Comparison of ENCODE assay signal across 1 cellular context in the genomic region with DNA sequence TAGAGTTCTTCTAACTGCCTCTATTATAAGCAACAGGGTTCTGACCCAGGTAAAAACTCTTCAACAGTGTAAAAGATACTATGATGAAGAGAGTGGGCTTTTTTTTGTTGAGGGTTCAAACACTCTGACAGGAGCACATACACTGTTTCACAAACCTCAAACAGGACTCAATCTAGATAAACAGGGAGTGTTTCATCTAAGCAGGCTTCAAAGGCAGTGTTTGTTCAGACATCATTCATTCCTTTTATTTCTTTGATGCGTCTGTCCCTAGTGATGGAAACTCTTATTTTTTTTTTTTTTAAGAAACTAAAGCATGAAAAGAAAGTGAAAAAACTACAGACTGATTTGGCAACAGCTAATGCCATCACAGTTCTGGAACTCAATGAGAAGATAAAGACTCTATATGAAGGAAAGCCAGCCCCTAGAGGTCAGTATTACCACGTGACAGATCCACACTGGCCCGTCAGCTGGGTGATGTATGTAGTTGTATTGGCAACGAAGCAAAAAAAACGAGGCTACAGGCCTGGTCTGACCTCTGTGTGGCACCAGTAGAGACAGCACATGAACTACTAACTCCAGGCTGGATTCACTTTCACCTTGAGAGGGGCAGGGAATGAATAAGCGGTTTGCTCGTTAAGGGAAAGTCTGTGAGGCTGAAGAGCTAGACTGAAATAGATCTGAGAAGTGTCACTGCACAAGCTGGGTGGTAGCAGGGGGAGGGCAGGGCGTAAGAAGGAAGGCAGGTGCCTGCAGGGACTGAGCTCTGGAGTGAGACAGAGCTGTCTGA.
A peak's percentile ranks its signal among the peaks of the same experiment; 100 is the strongest.
TF ChIP-seq lines count a peak whose summit lies in the region.

No MANE protein-coding gene starts in this region.

TF ChIP-seq in K562, 482 proteins besides CTCF, POLR2A, EP300 and RAD21 (continued from another document):
- TF ChIP-seq, protein P1, sequence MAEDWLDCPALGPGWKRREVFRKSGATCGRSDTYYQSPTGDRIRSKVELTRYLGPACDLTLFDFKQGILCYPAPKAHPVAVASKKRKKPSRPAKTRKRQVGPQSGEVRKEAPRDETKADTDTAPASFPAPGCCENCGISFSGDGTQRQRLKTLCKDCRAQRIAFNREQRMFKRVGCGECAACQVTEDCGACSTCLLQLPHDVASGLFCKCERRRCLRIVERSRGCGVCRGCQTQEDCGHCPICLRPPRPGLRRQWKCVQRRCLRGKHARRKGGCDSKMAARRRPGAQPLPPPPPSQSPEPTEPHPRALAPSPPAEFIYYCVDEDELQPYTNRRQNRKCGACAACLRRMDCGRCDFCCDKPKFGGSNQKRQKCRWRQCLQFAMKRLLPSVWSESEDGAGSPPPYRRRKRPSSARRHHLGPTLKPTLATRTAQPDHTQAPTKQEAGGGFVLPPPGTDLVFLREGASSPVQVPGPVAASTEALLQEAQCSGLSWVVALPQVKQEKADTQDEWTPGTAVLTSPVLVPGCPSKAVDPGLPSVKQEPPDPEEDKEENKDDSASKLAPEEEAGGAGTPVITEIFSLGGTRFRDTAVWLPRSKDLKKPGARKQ (CRISPR knock-in tag; IDR thresholded peaks at IDR 0.05): no peak
- TF ChIP-seq E4F1 (CRISPR knock-in tag; IDR thresholded peaks at IDR 0.05; ENCODE audit: borderline replicate concordance): no peak
- TF ChIP-seq, protein P2, sequence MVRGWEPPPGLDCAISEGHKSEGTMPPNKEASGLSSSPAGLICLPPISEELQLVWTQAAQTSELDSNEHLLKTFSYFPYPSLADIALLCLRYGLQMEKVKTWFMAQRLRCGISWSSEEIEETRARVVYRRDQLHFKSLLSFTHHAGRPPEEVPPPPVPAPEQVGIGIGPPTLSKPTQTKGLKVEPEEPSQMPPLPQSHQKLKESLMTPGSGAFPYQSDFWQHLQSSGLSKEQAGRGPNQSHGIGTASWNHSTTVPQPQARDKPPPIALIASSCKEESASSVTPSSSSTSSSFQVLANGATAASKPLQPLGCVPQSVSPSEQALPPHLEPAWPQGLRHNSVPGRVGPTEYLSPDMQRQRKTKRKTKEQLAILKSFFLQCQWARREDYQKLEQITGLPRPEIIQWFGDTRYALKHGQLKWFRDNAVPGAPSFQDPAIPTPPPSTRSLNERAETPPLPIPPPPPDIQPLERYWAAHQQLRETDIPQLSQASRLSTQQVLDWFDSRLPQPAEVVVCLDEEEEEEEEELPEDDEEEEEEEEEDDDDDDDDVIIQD (CRISPR knock-in tag; IDR thresholded peaks at IDR 0.05): no peak
- TF ChIP-seq FOXK2 (conservative IDR thresholded peaks at IDR 0.05 in 1 of 2, IDR thresholded peaks at IDR 0.05 in 1 of 2; ENCODE audit: low read depth in 2 of 2): no peak
- peak; percentile 68; the same call in 1 of the 2 replicates for TF ChIP-seq TOE1 (IDR thresholded peaks at IDR 0.05; ENCODE audit: borderline replicate concordance)
- TF ChIP-seq TOE1 (CRISPR knock-in tag; IDR thresholded peaks at IDR 0.05; ENCODE audit: borderline replicate concordance, low read depth): no peak
- TF ChIP-seq, protein P3, sequence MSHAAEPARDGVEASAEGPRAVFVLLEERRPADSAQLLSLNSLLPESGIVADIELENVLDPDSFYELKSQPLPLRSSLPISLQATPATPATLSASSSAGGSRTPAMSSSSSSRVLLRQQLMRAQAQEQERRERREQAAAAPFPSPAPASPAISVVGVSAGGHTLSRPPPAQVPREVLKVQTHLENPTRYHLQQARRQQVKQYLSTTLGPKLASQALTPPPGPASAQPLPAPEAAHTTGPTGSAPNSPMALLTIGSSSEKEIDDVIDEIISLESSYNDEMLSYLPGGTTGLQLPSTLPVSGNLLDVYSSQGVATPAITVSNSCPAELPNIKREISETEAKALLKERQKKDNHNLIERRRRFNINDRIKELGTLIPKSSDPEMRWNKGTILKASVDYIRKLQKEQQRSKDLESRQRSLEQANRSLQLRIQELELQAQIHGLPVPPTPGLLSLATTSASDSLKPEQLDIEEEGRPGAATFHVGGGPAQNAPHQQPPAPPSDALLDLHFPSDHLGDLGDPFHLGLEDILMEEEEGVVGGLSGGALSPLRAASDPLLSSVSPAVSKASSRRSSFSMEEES (CRISPR knock-in tag; IDR thresholded peaks at IDR 0.05): peak; percentile 88
- TF ChIP-seq IFI16 (CRISPR knock-in tag; IDR thresholded peaks at IDR 0.05): no peak
- 0 out of 2 replicates have a peak, but pooled peaks have one; percentile 26 for TF ChIP-seq SMC3 (conservative IDR thresholded peaks at IDR 0.05; ENCODE audit: insufficient read depth, low read depth, low read length)
- TF ChIP-seq RAD51 (IDR thresholded peaks at IDR 0.05; ENCODE audit: borderline replicate concordance, low read depth): peak; percentile 67; the same call in 1 of the 2 replicates
- TF ChIP-seq ZNF143 (CRISPR knock-in tag; IDR thresholded peaks at IDR 0.05): no peak
- TF ChIP-seq, protein P4, sequence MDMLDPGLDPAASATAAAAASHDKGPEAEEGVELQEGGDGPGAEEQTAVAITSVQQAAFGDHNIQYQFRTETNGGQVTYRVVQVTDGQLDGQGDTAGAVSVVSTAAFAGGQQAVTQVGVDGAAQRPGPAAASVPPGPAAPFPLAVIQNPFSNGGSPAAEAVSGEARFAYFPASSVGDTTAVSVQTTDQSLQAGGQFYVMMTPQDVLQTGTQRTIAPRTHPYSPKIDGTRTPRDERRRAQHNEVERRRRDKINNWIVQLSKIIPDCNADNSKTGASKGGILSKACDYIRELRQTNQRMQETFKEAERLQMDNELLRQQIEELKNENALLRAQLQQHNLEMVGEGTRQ (CRISPR knock-in tag; IDR thresholded peaks at IDR 0.05): peak; percentile 7; the same call in 1 of the 2 replicates
- TF ChIP-seq, protein P5, sequence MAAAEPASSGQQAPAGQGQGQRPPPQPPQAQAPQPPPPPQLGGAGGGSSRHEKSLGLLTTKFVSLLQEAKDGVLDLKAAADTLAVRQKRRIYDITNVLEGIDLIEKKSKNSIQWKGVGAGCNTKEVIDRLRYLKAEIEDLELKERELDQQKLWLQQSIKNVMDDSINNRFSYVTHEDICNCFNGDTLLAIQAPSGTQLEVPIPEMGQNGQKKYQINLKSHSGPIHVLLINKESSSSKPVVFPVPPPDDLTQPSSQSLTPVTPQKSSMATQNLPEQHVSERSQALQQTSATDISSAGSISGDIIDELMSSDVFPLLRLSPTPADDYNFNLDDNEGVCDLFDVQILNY (CRISPR knock-in tag; IDR thresholded peaks at IDR 0.05): no peak
- TF ChIP-seq LCOR (CRISPR knock-in tag; IDR thresholded peaks at IDR 0.05): no peak
- no peak for TF ChIP-seq GTF2B (IDR thresholded peaks at IDR 0.05; ENCODE audit: extremely low read depth, insufficient read length)
- peak; percentile 28 for TF ChIP-seq CBFA2T2 (conservative IDR thresholded peaks at IDR 0.05)
- no peak for TF ChIP-seq ESRRB (CRISPR knock-in tag; IDR thresholded peaks at IDR 0.05; ENCODE audit: borderline replicate concordance)
- no peak for TF ChIP-seq PRMT5 (CRISPR knock-in tag; IDR thresholded peaks at IDR 0.05)
- no peak for TF ChIP-seq CTBP1 (IDR thresholded peaks at IDR 0.05; ENCODE audit: borderline replicate concordance)
- TF ChIP-seq ELF1 (tag; IDR thresholded peaks at IDR 0.05): no peak
- TF ChIP-seq GTF2E2 (tag; IDR thresholded peaks at IDR 0.05): no peak
- no peak for TF ChIP-seq TBL1XR1 (IDR thresholded peaks at IDR 0.05; ENCODE audit: low read length in 2 of 2)
- no peak for TF ChIP-seq ZNF146 (CRISPR knock-in tag; IDR thresholded peaks at IDR 0.05; ENCODE audit: unreplicated experiment)
- TF ChIP-seq SRSF3 (IDR thresholded peaks at IDR 0.05; ENCODE audit: insufficient read depth, low read length): no peak
- TF ChIP-seq, protein P6, sequence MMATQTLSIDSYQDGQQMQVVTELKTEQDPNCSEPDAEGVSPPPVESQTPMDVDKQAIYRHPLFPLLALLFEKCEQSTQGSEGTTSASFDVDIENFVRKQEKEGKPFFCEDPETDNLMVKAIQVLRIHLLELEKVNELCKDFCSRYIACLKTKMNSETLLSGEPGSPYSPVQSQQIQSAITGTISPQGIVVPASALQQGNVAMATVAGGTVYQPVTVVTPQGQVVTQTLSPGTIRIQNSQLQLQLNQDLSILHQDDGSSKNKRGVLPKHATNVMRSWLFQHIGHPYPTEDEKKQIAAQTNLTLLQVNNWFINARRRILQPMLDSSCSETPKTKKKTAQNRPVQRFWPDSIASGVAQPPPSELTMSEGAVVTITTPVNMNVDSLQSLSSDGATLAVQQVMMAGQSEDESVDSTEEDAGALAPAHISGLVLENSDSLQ (IDR thresholded peaks at IDR 0.05): peak; percentile 61
